In the genomic region with DNA sequence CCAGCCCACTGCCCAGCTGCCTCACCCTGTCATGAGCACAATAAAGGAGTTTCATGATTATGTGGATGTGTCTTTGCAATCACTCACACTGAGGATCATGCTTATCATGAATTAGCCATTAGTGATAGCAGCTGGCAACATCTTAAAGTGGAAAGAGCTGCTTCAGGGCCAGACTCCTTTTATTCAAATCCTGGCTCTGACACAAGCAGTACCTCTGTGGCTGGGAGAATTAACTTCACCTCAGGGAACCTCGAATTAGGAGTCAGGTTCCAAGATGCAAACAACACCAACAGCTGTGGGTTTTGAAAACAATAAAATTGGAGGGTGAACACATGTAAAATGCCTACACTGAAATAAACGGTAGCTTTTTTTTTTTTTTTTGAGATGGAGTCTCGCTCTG, we compare ENCODE assay signal across 24 cellular contexts. TPM values are rescaled to one million over a fixed set of nuclear protein-coding genes. Genes with fewer than 3 reads are reported as not detected.
A peak's percentile ranks its signal among the peaks of the same experiment; 100 is the strongest.
DNase-seq lines count a peak whose midpoint lies in the region; ATAC-seq, FAIRE-seq and TF ChIP-seq lines count a peak whose summit lies in the region.
"Had no signal": no experiment of that assay in that cellular context is flagged by ENCODE, and none has a peak within 500 bp of the region (broad histone marks: within the 10 kb centered on the region; RNA-seq: fewer than 3 reads in every experiment).

No MANE protein-coding gene starts in this region.

- peak overlapping the region in 3 of 4 experiments; percentile 1 to 44 (median 26); a peak in 4 of 8 replicates for H3K4me3 ChIP-seq in H1 (ENCODE audit: extremely low read depth in 1 of 4, insufficient read depth in 2 of 4, low read depth in 3 of 4, low read length in 4 of 4)
- H3K4me3 ChIP-seq: Peyer's patch, sigmoid colon, thyroid gland had no signal

- peak overlapping the region; percentile 13; the same call in 1 of the 2 replicates for H3K9ac ChIP-seq in ES-I3 (ENCODE audit: low read depth, low read length)
- H3K9ac ChIP-seq in H1 (replicated peaks in 1 of 4; ENCODE audit: extremely low read depth in 1 of 4, low read depth in 3 of 4, low read length in 3 of 4): peak overlapping the region in 1 of 4 experiments; percentile 54; a peak in 1 of 7 replicates

- WGBS in H1 (ENCODE audit: extremely low coverage in 1 of 2, insufficient coverage in 1 of 2, insufficient read length in 1 of 2, insufficient replicate concordance in 2 of 2, low coverage in 1 of 2, low lambda C conversion rate in 2 of 2, missing lambda C conversion rate in 1 of 2), 2 experiments: 29% methylated on average over 2 of the region's 3 CpGs; no CpG with 5 or more reads in 1 of the 2 experiments

- no peak overlapping the region for H3K4me3 Mint-ChIP-seq in nephron progenitor cell
- H3K4me3 Mint-ChIP-seq in activated naive CD8-positive, alpha-beta T cell treated with anti-CD3 and anti-CD28 coated beads, Interleukin-2, amount 50 U/mL, for 24 hours: no peak overlapping the region
- H3K4me3 Mint-ChIP-seq: activated CD4-positive, alpha-beta memory T cell treated with anti-CD3 and anti-CD28 coated beads for 36 hours; CD4-positive, alpha-beta T cell; central memory CD8-positive, alpha-beta T cell; naive thymus-derived CD4-positive, alpha-beta T cell had no signal

- TF ChIP-seq RAD21 in H1 (IDR thresholded peaks at IDR 0.05 in 1 of 2, conservative IDR thresholded peaks at IDR 0.05 in 1 of 2; ENCODE audit: low read depth in 2 of 2, low read length in 2 of 2): no peak

- no peaks in the 10 kb centered on the region for H3K27me3 ChIP-seq in H1 (replicated peaks in 1 of 4; ENCODE audit: control insufficient read depth in 3 of 4, extremely low read depth in 1 of 4, insufficient read depth in 3 of 4, low read length in 3 of 4)
- H3K27me3 ChIP-seq: Peyer's patch, sigmoid colon, thyroid gland had no signal

- H3K9me3 ChIP-seq in ES-I3 (ENCODE audit: control insufficient read depth, insufficient read depth, low read length) (no peaks in the 10 kb centered on the region), H1 (ENCODE audit: insufficient read depth in 2 of 2, low read depth in 1 of 2, low read length in 1 of 2) (no peaks in the 10 kb centered on the region)
- H3K9me3 ChIP-seq: Peyer's patch, sigmoid colon, thyroid gland had no signal

- H3K36me3 ChIP-seq in ES-I3 (ENCODE audit: insufficient read depth, low read length) (no peaks in the 10 kb centered on the region), H1 (ENCODE audit: control insufficient read depth in 2 of 4, insufficient read depth in 4 of 4, low read length in 3 of 4) (no peaks in the 10 kb centered on the region)
- H3K36me3 ChIP-seq: Peyer's patch, sigmoid colon, thyroid gland had no signal

- peaks cover 32% of the 10 kb centered on the region for H3K4me1 Mint-ChIP-seq in nephron progenitor cell
- peaks cover 1% of the 10 kb centered on the region for H3K4me1 Mint-ChIP-seq in activated naive CD8-positive, alpha-beta T cell treated with anti-CD3 and anti-CD28 coated beads, Interleukin-2, amount 50 U/mL, for 24 hours
- H3K4me1 Mint-ChIP-seq: central memory CD8-positive, alpha-beta T cell had no signal

- H4K5ac ChIP-seq in H1 (ENCODE audit: insufficient read length, low read depth, low read length): peak overlapping the region; percentile 31

- H2BK20ac ChIP-seq in H1 (ENCODE audit: low read length): peak overlapping the region; percentile 40; the same call in 1 of the 2 replicates

- POLR2A ChIA-PET in H1 (lab: Charles Lee; ENCODE audit: partially characterized antibody): interaction anchor here (0.5 to 5.1 kb wide), 12 partner anchors 9 to 607 kb away, joined by 3 to 23 read pairs (median 4); no protein-coding TSS in a partner anchor

- no peak overlapping the region for H3K23ac ChIP-seq in H1 (ENCODE audit: insufficient read length)

- peak overlapping the region; percentile 51 for H3K27ac Mint-ChIP-seq in nephron progenitor cell
- H3K27ac Mint-ChIP-seq in activated naive CD8-positive, alpha-beta T cell treated with anti-CD3 and anti-CD28 coated beads, Interleukin-2, amount 50 U/mL, for 24 hours: no peak overlapping the region
- H3K27ac Mint-ChIP-seq: activated CD4-positive, alpha-beta memory T cell treated with anti-CD3 and anti-CD28 coated beads for 36 hours; CD4-positive, alpha-beta T cell had no signal

- H3K4me2 ChIP-seq in H1 (ENCODE audit: insufficient read depth in 1 of 2, low read depth in 2 of 2, low read length in 2 of 2): peak overlapping the region; percentile 62 to 74

- peak overlapping the region; percentile 13 for H2BK120ac ChIP-seq in H1 (replicated peaks; ENCODE audit: low read depth, low read length)

- no peak overlapping the region for H4K8ac ChIP-seq in H1 (ENCODE audit: extremely low read depth, insufficient read depth, low read length)

- H2AFZ ChIP-seq in H1 (ENCODE audit: low read length): no peak overlapping the region

- TF ChIP-seq EP300 in H1 (IDR thresholded peaks at IDR 0.05; ENCODE audit: borderline replicate concordance in 1 of 2, low read depth in 2 of 2, low read length in 2 of 2): no peak

- H4K91ac ChIP-seq in H1 (replicated peaks; ENCODE audit: insufficient read length, low read length): peak overlapping the region; percentile 40

- peak; percentile 55 for FAIRE-seq in H1 (lab: Jason Lieb, UNC)
- FAIRE-seq: H54 had no signal

- no peaks in the 10 kb centered on the region for H3K27me3 Mint-ChIP-seq in nephron progenitor cell (ENCODE audit: low read depth, poor library complexity)
- no peaks in the 10 kb centered on the region for H3K27me3 Mint-ChIP-seq in activated naive CD8-positive, alpha-beta T cell treated with anti-CD3 and anti-CD28 coated beads, Interleukin-2, amount 50 U/mL, for 24 hours
- H3K27me3 Mint-ChIP-seq: activated CD4-positive, alpha-beta memory T cell treated with anti-CD3 and anti-CD28 coated beads for 36 hours; CD4-positive, alpha-beta T cell; central memory CD8-positive, alpha-beta T cell; naive thymus-derived CD4-positive, alpha-beta T cell had no signal

- H3K79me2 ChIP-seq in H1 (ENCODE audit: control insufficient read depth in 1 of 2, insufficient read depth in 2 of 2, low read length in 2 of 2): no peaks in the 10 kb centered on the region

- no peaks in the 10 kb centered on the region for H4K20me1 ChIP-seq in H1 (replicated peaks in 1 of 2; ENCODE audit: control insufficient read depth in 1 of 2, insufficient read depth in 2 of 2, low read length in 2 of 2)

- DNase-seq in NCI-H2107 treated with DMSO at 0.1 percent for 48 hours (lab: John Stamatoyannopoulos, UW; ENCODE audit: unreplicated experiment) (peak; percentile 66), H1 (ENCODE audit: low read depth in 1 of 2, low spot score in 2 of 2) (no peak), nephron progenitor cell (peak; percentile 11), GF-D8 (lab: John Stamatoyannopoulos, UW) (no peak)
- no peak for DNase-seq in activated naive CD8-positive, alpha-beta T cell treated with anti-CD3 and anti-CD28 coated beads, Interleukin-2, amount 50 U/mL, for 24 hours
- DNase-seq: activated CD4-positive, alpha-beta memory T cell treated with anti-CD3 and anti-CD28 coated beads for 36 hours; activated naive CD4-positive, alpha-beta T cell; anterior cingulate cortex; CD4-positive, alpha-beta T cell; foreskin melanocyte; hypothalamus; naive thymus-derived CD4-positive, alpha-beta T cell; NCI-H1105 treated with DMSO at 0.1 percent for 48 hours; NCI-H774; Peyer's patch; stimulated activated naive CD4-positive, alpha-beta T cell; T-helper 2 cell; thyroid gland had no signal

- peak overlapping the region; percentile 70; the same call in 1 of the 2 replicates for H2BK12ac ChIP-seq in H1 (ENCODE audit: low read depth, low read length)

- no peak overlapping the region for H3K56ac ChIP-seq in H1 (replicated peaks; ENCODE audit: insufficient read length, low read depth, low read length)

- H3K23me2 ChIP-seq in H1 (ENCODE audit: low read depth, low read length): no peaks in the 10 kb centered on the region; the same call in 1 of the 2 replicates

- H3K79me1 ChIP-seq in H1 (ENCODE audit: low read depth, low read length): no peaks in the 10 kb centered on the region

- CTCF ChIA-PET in H1 (lab: Charles Lee; ENCODE audit: partially characterized antibody): interaction anchor here (0.6 to 1.4 kb wide), 10 partner anchors 9 to 567 kb away, joined by 3 to 6 read pairs (median 3); no protein-coding TSS in a partner anchor

- peaks cover 22% of the 10 kb centered on the region for H3K4me1 ChIP-seq in ES-I3 (ENCODE audit: insufficient read depth, low read length)
- H3K4me1 ChIP-seq in H1 (replicated peaks in 1 of 4; ENCODE audit: control insufficient read depth in 3 of 4, insufficient read depth in 4 of 4, low read length in 3 of 4): peaks cover 2 to 12% (median 6%) of the 10 kb centered on the region in 4 experiments; a peak in 4 of 7 replicates
- H3K4me1 ChIP-seq: Peyer's patch, sigmoid colon had no signal

- H2BK5ac ChIP-seq in H1 (ENCODE audit: low read depth, low read length): peak overlapping the region; percentile 93

- H3K4ac ChIP-seq in H1 (replicated peaks; ENCODE audit: insufficient read length, low read depth, low read length): no peak overlapping the region

- ATAC-seq in GM18867 (IDR thresholded peaks at IDR 0.05; ENCODE audit: unreplicated experiment): no peak
- no peak for ATAC-seq in activated naive CD8-positive, alpha-beta T cell treated with anti-CD3 and anti-CD28 coated beads, Interleukin-2, amount 50 U/mL, for 24 hours
- ATAC-seq: naive thymus-derived CD4-positive, alpha-beta T cell had no signal

- H2BK15ac ChIP-seq in H1 (ENCODE audit: low read length): no peak overlapping the region

- H3K14ac ChIP-seq in H1 (ENCODE audit: insufficient read length): no peak overlapping the region

- H2AK5ac ChIP-seq in H1 (ENCODE audit: low read depth, low read length): no peak overlapping the region; the same call in 1 of the 2 replicates

- TF ChIP-seq CTCF in H1 (IDR thresholded peaks at IDR 0.05; ENCODE audit: control extremely low read depth in 1 of 3, insufficient read depth in 1 of 3, low read depth in 1 of 3, low read length in 3 of 3) (no peak), nephron progenitor cell (IDR thresholded peaks at IDR 0.05) (no peak)

- H3K18ac ChIP-seq in H1 (ENCODE audit: extremely low read depth, low read length): peak overlapping the region; percentile 48; the same call in 1 of the 2 replicates

- no peak for TF ChIP-seq POLR2A in H1 (IDR thresholded peaks at IDR 0.05; ENCODE audit: control extremely low read depth in 1 of 2, low read depth in 2 of 2, low read length in 2 of 2)

- peaks cover 4% of the 10 kb centered on the region for H3K9me3 Mint-ChIP-seq in nephron progenitor cell
- H3K9me3 Mint-ChIP-seq in activated naive CD8-positive, alpha-beta T cell treated with anti-CD3 and anti-CD28 coated beads, Interleukin-2, amount 50 U/mL, for 24 hours: no peaks in the 10 kb centered on the region
- H3K9me3 Mint-ChIP-seq: activated CD4-positive, alpha-beta memory T cell treated with anti-CD3 and anti-CD28 coated beads for 36 hours; CD4-positive, alpha-beta T cell; central memory CD8-positive, alpha-beta T cell; naive thymus-derived CD4-positive, alpha-beta T cell had no signal

- peaks cover 11% of the 10 kb centered on the region for H3K36me3 Mint-ChIP-seq in nephron progenitor cell (ENCODE audit: low read depth)
- peaks cover 3% of the 10 kb centered on the region for H3K36me3 Mint-ChIP-seq in activated naive CD8-positive, alpha-beta T cell treated with anti-CD3 and anti-CD28 coated beads, Interleukin-2, amount 50 U/mL, for 24 hours (ENCODE audit: low read depth)
- H3K36me3 Mint-ChIP-seq: activated CD4-positive, alpha-beta memory T cell treated with anti-CD3 and anti-CD28 coated beads for 36 hours had no signal

- H3K27ac ChIP-seq in H1 (ENCODE audit: low read depth, low read length): peak overlapping the region; percentile 49; the same call in 1 of the 2 replicates
- H3K27ac ChIP-seq: Peyer's patch, sigmoid colon, thyroid gland, VCaP had no signal

RNA-seq across cellular contexts. Expression of gene SCAP, which starts 6.7 kb away (rescaled TPM):
- 110 and 114 TPM in 2 replicates for total RNA-seq in H1 (2021; fragmentation: NEBNext Ultra II Directional; extraction: Animal tissue kit (Norgen Biotek cat#: 25700))
- 74.0 and 103 TPM in 2 replicates for polyA plus RNA-seq in H1 (2011; rRNA removed)
- 54.6 TPM for polyA plus RNA-seq in H1 (2011; cell fraction: cytosol; rRNA removed)
- polyA plus RNA-seq in H1 (2011; cell fraction: nucleus; rRNA removed): 199 TPM
- 90.9 to 110 TPM (median 102 TPM) in 4 replicates for polyA plus RNA-seq in H1 (2012, experiment 1 of 2)
- polyA plus RNA-seq in H1 (2012, experiment 2 of 2): 93.2 TPM
- 90.5 TPM for polyA plus RNA-seq in H1 (2013, experiment 1 of 2)
- 93.1 TPM for polyA plus RNA-seq in H1 (2013, experiment 2 of 2)
- polyA minus RNA-seq in H1 (2011; rRNA and poly(A)+ RNA removed): 153 and 157 TPM in 2 replicates
- polyA minus RNA-seq in H1 (2011; cell fraction: cytosol; rRNA and poly(A)+ RNA removed): 108 TPM
- 97.7 TPM for polyA minus RNA-seq in H1 (2011; cell fraction: nucleus; rRNA and poly(A)+ RNA removed)

RNA-seq across cellular contexts. Expression of gene ELP6, which starts 31.1 kb away (rescaled TPM):
- 49.6 and 51.1 TPM in 2 replicates for total RNA-seq in H1 (2021; fragmentation: NEBNext Ultra II Directional; extraction: Animal tissue kit (Norgen Biotek cat#: 25700))
- polyA plus RNA-seq in H1 (2011; rRNA removed): 78.5 and 78.7 TPM in 2 replicates
- polyA plus RNA-seq in H1 (2011; cell fraction: cytosol; rRNA removed): 108 TPM
- polyA plus RNA-seq in H1 (2011; cell fraction: nucleus; rRNA removed): 65.9 TPM
- 45.7 to 73.3 TPM (median 64.5 TPM) in 4 replicates for polyA plus RNA-seq in H1 (2012, experiment 1 of 2)
- 58.5 TPM for polyA plus RNA-seq in H1 (2012, experiment 2 of 2)
- 33.6 TPM for polyA plus RNA-seq in H1 (2013, experiment 1 of 2)
- 35.0 TPM for polyA plus RNA-seq in H1 (2013, experiment 2 of 2)
- polyA minus RNA-seq in H1 (2011; rRNA and poly(A)+ RNA removed): 78.1 and 89.9 TPM in 2 replicates
- 33.2 TPM for polyA minus RNA-seq in H1 (2011; cell fraction: cytosol; rRNA and poly(A)+ RNA removed)
- 71.8 TPM for polyA minus RNA-seq in H1 (2011; cell fraction: nucleus; rRNA and poly(A)+ RNA removed)

Comparison
In these comparisons a context has a peak if more than half of its experiments do, and no peak if none do; other contexts are left out.
1. DNase-seq: peak in NCI-H2107 treated with DMSO at 0.1 percent for 48 hours (single experiment) and nephron progenitor cell (single experiment); none in H1 (0 of 2), activated naive CD8-positive, alpha-beta T cell treated with anti-CD3 and anti-CD28 coated beads, Interleukin-2, amount 50 U/mL, for 24 hours (single experiment) and GF-D8 (single experiment).